In the genomic region with DNA sequence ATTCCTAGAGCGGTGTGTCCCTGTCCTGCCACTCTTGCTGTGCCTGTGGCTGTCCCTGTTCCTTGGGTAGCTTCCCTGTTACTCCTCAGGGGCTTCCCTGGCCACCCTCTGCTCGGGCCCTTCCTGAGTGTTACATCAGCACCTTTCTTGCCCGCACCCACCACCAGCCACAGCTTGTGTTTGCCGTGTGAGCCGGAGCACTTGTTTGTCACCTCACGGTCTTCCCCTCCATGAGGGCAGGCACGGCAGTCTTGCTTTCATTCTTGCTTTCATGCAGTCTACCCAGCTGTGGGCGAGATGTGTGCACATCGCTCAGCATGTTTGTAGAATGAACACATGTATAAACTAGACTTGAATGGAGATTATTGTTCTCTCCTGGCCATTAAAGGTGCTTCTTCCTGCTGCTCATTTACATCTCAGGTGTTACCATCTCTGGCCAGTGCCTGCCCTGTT, we compare ENCODE assay signal across 9 cellular contexts. TPM values are rescaled to one million over a fixed set of nuclear protein-coding genes. Genes with fewer than 3 reads are reported as not detected.
A peak's percentile ranks its signal among the peaks of the same experiment; 100 is the strongest.
DNase-seq lines count a peak whose midpoint lies in the region; ATAC-seq and TF ChIP-seq lines count a peak whose summit lies in the region.
"Had no signal": no experiment of that assay in that cellular context is flagged by ENCODE, and none has a peak within 500 bp of the region (broad histone marks: within the 10 kb centered on the region; RNA-seq: fewer than 3 reads in every experiment).

No MANE protein-coding gene starts in this region.

- H3K4me3 ChIP-seq in KMS-11 (IDR thresholded peaks at IDR 0.05; ENCODE audit: insufficient read depth, low read depth, low read length) = no peak overlapping the region

- H3K36me3 Mint-ChIP-seq in naive B cell = peaks cover 0 to 11% of the 10 kb centered on the region in 2 donors

- ATAC-seq in GM21526 (IDR thresholded peaks at IDR 0.05; ENCODE audit: low FRiP score, unreplicated experiment) (peak; percentile 61), naive B cell (ENCODE audit: low read depth in 2 of 2) (peak; percentile 60 to 68)
- ATAC-seq: HCT116 had no signal

- peak overlapping the region; percentile 85 for H3K27ac ChIP-seq in KMS-11

- H3K79me2 ChIP-seq in KMS-11 (ENCODE audit: insufficient read depth, low read depth) = peaks cover 92% of the 10 kb centered on the region

- peak overlapping the region; percentile 87 for H3K4me2 ChIP-seq in KMS-11

- peak overlapping the region in 5 of 6 donors; percentile 23 to 91 (median 89) for H3K27ac Mint-ChIP-seq in naive B cell

- H3K9me3 Mint-ChIP-seq in naive B cell = no peaks in the 10 kb centered on the region

- H3K9ac ChIP-seq in KMS-11 = peak overlapping the region; percentile 58; the same call in 1 of the 2 replicates

- no peaks in the 10 kb centered on the region for H3K36me3 ChIP-seq in KMS-11 (ENCODE audit: insufficient read depth)

- no peak overlapping the region for H2AFZ ChIP-seq in KMS-11 (ENCODE audit: low read depth)

- H3K27me3 ChIP-seq in KMS-11 (ENCODE audit: insufficient read depth, low read depth) = no peaks in the 10 kb centered on the region

- peak overlapping the region in 6 of 8 donors; percentile 29 to 63 (median 50) for H3K4me3 Mint-ChIP-seq in naive B cell

- no peaks in the 10 kb centered on the region for H4K20me1 ChIP-seq in KMS-11 (ENCODE audit: insufficient read depth)

- peak; percentile 59 for DNase-seq in GM10266 (ENCODE audit: extremely low spot score)
- peak; percentile 73 for DNase-seq in activated T-cell treated with anti-CD3 and anti-CD28 coated beads for 48 hours (ENCODE audit: low read depth)
- no peak for DNase-seq in naive B cell
- no peak for DNase-seq in AG08395 (ENCODE audit: low spot score)
- DNase-seq in NCI-H1694 (lab: John Stamatoyannopoulos, UW) = no peak
- DNase-seq in MV-4-11 (lab: John Stamatoyannopoulos, UW) = no peak

- no peak for TF ChIP-seq CTCF in GM10266 (IDR thresholded peaks at IDR 0.05; ENCODE audit: control insufficient read depth, insufficient read depth, low read depth, missing control alignments)
- TF ChIP-seq CTCF in KMS-11 (conservative IDR thresholded peaks at IDR 0.05; ENCODE audit: low read depth, low read length) = no peak

- peaks cover 70% of the 10 kb centered on the region for H3K4me1 ChIP-seq in KMS-11 (ENCODE audit: low read depth, poor library complexity, severe bottlenecking)

- H3K4me1 Mint-ChIP-seq in naive B cell = peaks cover 54 to 84% (median 78%) of the 10 kb centered on the region in 3 donors

- no peaks in the 10 kb centered on the region for H3K27me3 Mint-ChIP-seq in naive B cell

RNA-seq across cellular contexts. Expression of a gene that starts 42.0 kb away (rescaled TPM):
- 10 to 100 TPM; 22.2 to 36.7 (median 27.0) TPM for polyA plus RNA-seq in naive B cell (ENCODE audit: low read depth in 6 of 6)

Comparison
In these comparisons a context has a peak if more than half of its experiments do, and no peak if none do; other contexts are left out.
1. DNase-seq: peak in GM10266 (single experiment) and activated T-cell treated with anti-CD3 and anti-CD28 coated beads for 48 hours (single experiment); none in naive B cell (single experiment), AG08395 (single experiment), NCI-H1694 (single experiment) and MV-4-11 (single experiment).